Comparison of ENCODE assay signal across 1 cellular context in the genomic region with DNA sequence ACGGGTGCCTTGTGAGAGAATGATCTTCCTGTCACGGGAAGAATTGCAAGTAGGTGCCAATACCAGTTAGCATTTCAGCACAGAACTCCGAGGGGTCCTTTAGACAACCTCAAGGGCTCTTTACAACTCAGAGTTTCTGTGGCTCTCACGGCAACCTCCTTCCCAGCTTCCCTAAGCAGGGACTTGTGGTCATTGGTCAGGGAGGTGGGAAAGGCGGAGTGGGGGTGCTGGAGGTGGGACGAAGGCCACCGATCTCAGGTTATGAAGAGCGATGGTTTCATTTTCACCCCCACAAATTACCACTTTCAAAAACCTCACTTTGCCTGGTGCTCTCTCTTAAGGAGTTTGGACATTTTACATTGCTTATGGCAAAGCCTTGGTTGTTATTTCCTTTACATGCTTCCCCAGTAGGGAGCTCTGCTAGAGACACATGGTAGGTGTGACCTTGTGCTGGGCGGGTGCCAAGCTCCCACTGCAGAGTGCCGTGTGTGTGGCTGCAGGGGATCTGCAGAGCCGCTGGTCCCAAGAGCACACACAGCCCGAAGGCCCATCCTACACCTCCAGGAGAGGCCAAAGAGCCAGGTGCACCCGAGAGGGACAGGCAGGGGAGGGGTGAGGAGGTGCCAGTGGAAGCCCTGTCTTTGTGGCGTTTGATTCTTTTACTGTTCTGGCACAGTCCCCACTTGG.
TF ChIP-seq lines count a peak whose summit lies in the region.

No MANE protein-coding gene starts in this region.

TF ChIP-seq in HepG2, 621 proteins besides CTCF, POLR2A, EP300 and RAD21 (continued from another document):
- TF ChIP-seq, protein P1, sequence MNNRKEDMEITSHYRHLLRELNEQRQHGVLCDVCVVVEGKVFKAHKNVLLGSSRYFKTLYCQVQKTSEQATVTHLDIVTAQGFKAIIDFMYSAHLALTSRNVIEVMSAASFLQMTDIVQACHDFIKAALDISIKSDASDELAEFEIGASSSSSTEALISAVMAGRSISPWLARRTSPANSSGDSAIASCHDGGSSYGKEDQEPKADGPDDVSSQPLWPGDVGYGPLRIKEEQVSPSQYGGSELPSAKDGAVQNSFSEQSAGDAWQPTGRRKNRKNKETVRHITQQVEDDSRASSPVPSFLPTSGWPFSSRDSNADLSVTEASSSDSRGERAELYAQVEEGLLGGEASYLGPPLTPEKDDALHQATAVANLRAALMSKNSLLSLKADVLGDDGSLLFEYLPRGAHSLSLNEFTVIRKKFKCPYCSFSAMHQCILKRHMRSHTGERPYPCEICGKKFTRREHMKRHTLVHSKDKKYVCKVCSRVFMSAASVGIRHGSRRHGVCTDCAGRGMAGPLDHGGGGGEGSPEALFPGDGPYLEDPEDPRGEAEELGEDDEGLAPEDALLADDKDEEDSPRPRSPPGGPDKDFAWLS (CRISPR knock-in tag; IDR thresholded peaks at IDR 0.05; ENCODE audit: borderline replicate concordance), result no peak
- TF ChIP-seq, protein P2, sequence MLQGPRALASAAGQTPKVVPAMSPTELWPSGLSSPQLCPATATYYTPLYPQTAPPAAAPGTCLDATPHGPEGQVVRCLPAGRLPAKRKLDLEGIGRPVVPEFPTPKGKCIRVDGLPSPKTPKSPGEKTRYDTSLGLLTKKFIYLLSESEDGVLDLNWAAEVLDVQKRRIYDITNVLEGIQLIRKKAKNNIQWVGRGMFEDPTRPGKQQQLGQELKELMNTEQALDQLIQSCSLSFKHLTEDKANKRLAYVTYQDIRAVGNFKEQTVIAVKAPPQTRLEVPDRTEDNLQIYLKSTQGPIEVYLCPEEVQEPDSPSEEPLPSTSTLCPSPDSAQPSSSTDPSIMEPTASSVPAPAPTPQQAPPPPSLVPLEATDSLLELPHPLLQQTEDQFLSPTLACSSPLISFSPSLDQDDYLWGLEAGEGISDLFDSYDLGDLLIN (CRISPR knock-in tag; IDR thresholded peaks at IDR 0.05; ENCODE audit: borderline replicate concordance), result no peak
- no peak for TF ChIP-seq ARNTL (CRISPR knock-in tag; IDR thresholded peaks at IDR 0.05)
- TF ChIP-seq ZNF280D (CRISPR knock-in tag; IDR thresholded peaks at IDR 0.05), result no peak
- TF ChIP-seq AGO2 (optimal IDR thresholded peaks at IDR 0.05; ENCODE audit: low read depth, low read length), result peak; percentile 26
- 0 out of 2 replicates have a peak, but pooled peaks have one; percentile 39 for TF ChIP-seq ZNF343 (CRISPR knock-in tag; IDR thresholded peaks at IDR 0.05)
- TF ChIP-seq ZNF260 (CRISPR knock-in tag; IDR thresholded peaks at IDR 0.05; ENCODE audit: borderline replicate concordance, low read depth), result no peak
- 0 out of 2 replicates have a peak, but pooled peaks have one; percentile 26 for TF ChIP-seq MTA1 (CRISPR knock-in tag; IDR thresholded peaks at IDR 0.05; ENCODE audit: borderline replicate concordance)
- TF ChIP-seq, protein P3, sequence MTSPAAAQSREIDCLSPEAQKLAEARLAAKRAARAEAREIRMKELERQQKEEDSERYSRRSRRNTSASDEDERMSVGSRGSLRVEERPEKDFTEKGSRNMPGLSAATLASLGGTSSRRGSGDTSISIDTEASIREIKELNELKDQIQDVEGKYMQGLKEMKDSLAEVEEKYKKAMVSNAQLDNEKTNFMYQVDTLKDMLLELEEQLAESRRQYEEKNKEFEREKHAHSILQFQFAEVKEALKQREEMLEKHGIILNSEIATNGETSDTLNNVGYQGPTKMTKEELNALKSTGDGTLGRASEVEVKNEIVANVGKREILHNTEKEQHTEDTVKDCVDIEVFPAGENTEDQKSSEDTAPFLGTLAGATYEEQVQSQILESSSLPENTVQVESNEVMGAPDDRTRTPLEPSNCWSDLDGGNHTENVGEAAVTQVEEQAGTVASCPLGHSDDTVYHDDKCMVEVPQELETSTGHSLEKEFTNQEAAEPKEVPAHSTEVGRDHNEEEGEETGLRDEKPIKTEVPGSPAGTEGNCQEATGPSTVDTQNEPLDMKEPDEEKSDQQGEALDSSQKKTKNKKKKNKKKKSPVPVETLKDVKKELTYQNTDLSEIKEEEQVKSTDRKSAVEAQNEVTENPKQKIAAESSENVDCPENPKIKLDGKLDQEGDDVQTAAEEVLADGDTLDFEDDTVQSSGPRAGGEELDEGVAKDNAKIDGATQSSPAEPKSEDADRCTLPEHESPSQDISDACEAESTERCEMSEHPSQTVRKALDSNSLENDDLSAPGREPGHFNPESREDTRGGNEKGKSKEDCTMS (CRISPR knock-in tag; conservative IDR thresholded peaks at IDR 0.05), result no peak
- no peak for TF ChIP-seq HMG20B (CRISPR knock-in tag; conservative IDR thresholded peaks at IDR 0.05)
- peak; percentile 46 for TF ChIP-seq SALL1 (CRISPR knock-in tag; IDR thresholded peaks at IDR 0.05)
- TF ChIP-seq MTF2 (CRISPR knock-in tag; IDR thresholded peaks at IDR 0.05; ENCODE audit: borderline replicate concordance), result no peak
